Comparison of ENCODE assay signal across 1 cellular context in the genomic region with DNA sequence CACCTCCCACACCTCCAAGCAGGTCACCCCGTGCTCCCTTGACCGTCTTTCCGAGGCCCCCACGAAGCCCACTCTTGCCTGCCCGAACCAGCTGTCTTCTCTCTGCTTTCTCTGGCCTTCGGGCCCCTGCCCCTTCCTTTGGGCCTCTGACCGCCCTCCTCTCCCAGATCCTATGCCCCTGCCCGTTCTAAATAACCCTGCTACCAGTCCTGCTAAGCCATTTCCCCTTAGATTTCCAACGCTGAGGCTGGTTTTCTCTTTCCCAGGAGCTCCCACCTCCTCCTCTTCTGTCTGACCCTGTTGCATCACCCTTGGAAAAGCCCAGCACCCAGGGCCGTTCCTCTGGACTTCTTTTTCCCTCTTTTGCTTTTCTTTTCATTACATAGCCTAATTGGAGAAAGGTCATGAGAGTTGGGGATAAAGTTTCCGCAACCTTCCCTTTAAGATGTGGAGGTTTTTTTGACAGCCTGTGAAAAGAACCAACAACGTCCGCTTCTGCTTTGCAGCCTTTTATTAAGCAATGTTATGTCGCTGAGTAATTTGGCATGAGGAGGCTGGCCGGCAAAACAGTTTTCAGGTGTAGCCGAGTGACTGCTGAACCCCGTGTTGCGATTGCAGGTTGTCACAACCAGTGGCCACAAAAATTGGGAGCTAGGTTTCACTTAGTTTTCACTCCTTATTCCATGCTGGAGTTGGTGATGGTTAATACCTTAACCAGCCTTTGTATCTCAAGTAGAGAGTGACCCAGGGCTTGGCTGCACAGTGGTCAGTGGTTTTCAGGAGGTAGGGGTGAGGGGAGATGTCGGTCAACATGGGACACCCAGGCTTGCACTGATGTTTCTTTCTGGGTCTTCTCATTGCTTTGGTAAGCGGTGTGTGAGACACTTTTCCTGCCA.
TF ChIP-seq lines count a peak whose summit lies in the region.

No MANE protein-coding gene starts in this region.

TF ChIP-seq in HEK293, 187 proteins besides CTCF, POLR2A, EP300 and RAD21 (continued from another document):
- TF ChIP-seq, protein P1, sequence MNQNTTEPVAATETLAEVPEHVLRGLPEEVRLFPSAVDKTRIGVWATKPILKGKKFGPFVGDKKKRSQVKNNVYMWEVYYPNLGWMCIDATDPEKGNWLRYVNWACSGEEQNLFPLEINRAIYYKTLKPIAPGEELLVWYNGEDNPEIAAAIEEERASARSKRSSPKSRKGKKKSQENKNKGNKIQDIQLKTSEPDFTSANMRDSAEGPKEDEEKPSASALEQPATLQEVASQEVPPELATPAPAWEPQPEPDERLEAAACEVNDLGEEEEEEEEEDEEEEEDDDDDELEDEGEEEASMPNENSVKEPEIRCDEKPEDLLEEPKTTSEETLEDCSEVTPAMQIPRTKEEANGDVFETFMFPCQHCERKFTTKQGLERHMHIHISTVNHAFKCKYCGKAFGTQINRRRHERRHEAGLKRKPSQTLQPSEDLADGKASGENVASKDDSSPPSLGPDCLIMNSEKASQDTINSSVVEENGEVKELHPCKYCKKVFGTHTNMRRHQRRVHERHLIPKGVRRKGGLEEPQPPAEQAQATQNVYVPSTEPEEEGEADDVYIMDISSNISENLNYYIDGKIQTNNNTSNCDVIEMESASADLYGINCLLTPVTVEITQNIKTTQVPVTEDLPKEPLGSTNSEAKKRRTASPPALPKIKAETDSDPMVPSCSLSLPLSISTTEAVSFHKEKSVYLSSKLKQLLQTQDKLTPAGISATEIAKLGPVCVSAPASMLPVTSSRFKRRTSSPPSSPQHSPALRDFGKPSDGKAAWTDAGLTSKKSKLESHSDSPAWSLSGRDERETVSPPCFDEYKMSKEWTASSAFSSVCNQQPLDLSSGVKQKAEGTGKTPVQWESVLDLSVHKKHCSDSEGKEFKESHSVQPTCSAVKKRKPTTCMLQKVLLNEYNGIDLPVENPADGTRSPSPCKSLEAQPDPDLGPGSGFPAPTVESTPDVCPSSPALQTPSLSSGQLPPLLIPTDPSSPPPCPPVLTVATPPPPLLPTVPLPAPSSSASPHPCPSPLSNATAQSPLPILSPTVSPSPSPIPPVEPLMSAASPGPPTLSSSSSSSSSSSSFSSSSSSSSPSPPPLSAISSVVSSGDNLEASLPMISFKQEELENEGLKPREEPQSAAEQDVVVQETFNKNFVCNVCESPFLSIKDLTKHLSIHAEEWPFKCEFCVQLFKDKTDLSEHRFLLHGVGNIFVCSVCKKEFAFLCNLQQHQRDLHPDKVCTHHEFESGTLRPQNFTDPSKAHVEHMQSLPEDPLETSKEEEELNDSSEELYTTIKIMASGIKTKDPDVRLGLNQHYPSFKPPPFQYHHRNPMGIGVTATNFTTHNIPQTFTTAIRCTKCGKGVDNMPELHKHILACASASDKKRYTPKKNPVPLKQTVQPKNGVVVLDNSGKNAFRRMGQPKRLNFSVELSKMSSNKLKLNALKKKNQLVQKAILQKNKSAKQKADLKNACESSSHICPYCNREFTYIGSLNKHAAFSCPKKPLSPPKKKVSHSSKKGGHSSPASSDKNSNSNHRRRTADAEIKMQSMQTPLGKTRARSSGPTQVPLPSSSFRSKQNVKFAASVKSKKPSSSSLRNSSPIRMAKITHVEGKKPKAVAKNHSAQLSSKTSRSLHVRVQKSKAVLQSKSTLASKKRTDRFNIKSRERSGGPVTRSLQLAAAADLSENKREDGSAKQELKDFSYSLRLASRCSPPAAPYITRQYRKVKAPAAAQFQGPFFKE (tag by site-specific recombination; IDR thresholded peaks at IDR 0.05; ENCODE audit: borderline replicate concordance) = no peak
- peak; percentile 86 for TF ChIP-seq ZBTB17 (tag by site-specific recombination; IDR thresholded peaks at IDR 0.05)
- TF ChIP-seq IKZF3 (tag by site-specific recombination; IDR thresholded peaks at IDR 0.05) = peak; percentile 84; the same call in 1 of the 2 replicates
- TF ChIP-seq, protein P2, sequence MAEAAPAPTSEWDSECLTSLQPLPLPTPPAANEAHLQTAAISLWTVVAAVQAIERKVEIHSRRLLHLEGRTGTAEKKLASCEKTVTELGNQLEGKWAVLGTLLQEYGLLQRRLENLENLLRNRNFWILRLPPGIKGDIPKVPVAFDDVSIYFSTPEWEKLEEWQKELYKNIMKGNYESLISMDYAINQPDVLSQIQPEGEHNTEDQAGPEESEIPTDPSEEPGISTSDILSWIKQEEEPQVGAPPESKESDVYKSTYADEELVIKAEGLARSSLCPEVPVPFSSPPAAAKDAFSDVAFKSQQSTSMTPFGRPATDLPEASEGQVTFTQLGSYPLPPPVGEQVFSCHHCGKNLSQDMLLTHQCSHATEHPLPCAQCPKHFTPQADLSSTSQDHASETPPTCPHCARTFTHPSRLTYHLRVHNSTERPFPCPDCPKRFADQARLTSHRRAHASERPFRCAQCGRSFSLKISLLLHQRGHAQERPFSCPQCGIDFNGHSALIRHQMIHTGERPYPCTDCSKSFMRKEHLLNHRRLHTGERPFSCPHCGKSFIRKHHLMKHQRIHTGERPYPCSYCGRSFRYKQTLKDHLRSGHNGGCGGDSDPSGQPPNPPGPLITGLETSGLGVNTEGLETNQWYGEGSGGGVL (tag by site-specific recombination; IDR thresholded peaks at IDR 0.05) = no peak; the same call in 1 of the 2 replicates
- TF ChIP-seq ATF2 (tag by site-specific recombination; IDR thresholded peaks at IDR 0.05; ENCODE audit: low read depth) = peak; percentile 73
- TF ChIP-seq ZNF624 (tag by site-specific recombination; IDR thresholded peaks at IDR 0.05) = no peak
- TF ChIP-seq ZNF548 (tag by site-specific recombination; IDR thresholded peaks at IDR 0.05) = no peak
- peak; percentile 85 for TF ChIP-seq ZNF341 (tag by site-specific recombination; IDR thresholded peaks at IDR 0.05; ENCODE audit: low read depth)
- no peak for TF ChIP-seq KLF1 (tag by site-specific recombination; IDR thresholded peaks at IDR 0.05)
- no peak for TF ChIP-seq ZNF112 (tag by site-specific recombination; IDR thresholded peaks at IDR 0.05)
- no peak for TF ChIP-seq ZNF530 (tag by site-specific recombination; IDR thresholded peaks at IDR 0.05; ENCODE audit: low read depth)
- TF ChIP-seq PRDM4 (tag by site-specific recombination; IDR thresholded peaks at IDR 0.05) = peak; percentile 15; the same call in 1 of the 2 replicates
- TF ChIP-seq SP7 (tag by site-specific recombination; IDR thresholded peaks at IDR 0.05) = 0 out of 2 replicates have a peak, but pooled peaks have one; percentile 28
- TF ChIP-seq ZNF585B (tag by site-specific recombination; IDR thresholded peaks at IDR 0.05) = no peak
- no peak for TF ChIP-seq ZNF701 (tag by site-specific recombination; IDR thresholded peaks at IDR 0.05)
TF ChIP-seq in HEK293: peak in this region for 42.
